In genomic region chr9:82385633-82386032, GRCh38 we compare ENCODE assay signal across 1 cellular context.
TF ChIP-seq lines count a peak whose summit lies in the region.

No MANE protein-coding gene starts in this region.

TF ChIP-seq in HepG2, 621 proteins besides CTCF, POLR2A, EP300 and RAD21 (continued from another document):
- TF ChIP-seq, protein P1, sequence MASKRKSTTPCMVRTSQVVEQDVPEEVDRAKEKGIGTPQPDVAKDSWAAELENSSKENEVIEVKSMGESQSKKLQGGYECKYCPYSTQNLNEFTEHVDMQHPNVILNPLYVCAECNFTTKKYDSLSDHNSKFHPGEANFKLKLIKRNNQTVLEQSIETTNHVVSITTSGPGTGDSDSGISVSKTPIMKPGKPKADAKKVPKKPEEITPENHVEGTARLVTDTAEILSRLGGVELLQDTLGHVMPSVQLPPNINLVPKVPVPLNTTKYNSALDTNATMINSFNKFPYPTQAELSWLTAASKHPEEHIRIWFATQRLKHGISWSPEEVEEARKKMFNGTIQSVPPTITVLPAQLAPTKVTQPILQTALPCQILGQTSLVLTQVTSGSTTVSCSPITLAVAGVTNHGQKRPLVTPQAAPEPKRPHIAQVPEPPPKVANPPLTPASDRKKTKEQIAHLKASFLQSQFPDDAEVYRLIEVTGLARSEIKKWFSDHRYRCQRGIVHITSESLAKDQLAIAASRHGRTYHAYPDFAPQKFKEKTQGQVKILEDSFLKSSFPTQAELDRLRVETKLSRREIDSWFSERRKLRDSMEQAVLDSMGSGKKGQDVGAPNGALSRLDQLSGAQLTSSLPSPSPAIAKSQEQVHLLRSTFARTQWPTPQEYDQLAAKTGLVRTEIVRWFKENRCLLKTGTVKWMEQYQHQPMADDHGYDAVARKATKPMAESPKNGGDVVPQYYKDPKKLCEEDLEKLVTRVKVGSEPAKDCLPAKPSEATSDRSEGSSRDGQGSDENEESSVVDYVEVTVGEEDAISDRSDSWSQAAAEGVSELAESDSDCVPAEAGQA (IDR thresholded peaks at IDR 0.05; ENCODE audit: low read depth): no peak
- TF ChIP-seq, protein P1 (CRISPR knock-in tag; IDR thresholded peaks at IDR 0.05; ENCODE audit: borderline replicate concordance): no peak
- TF ChIP-seq ZNF75D (CRISPR knock-in tag; IDR thresholded peaks at IDR 0.05; ENCODE audit: borderline replicate concordance) (no peak), ZNF839 (CRISPR knock-in tag; IDR thresholded peaks at IDR 0.05; ENCODE audit: borderline replicate concordance) (no peak)
